In genomic region chr4:165112258-165113156, GRCh38 we compare ENCODE assay signal across 8 cellular contexts. TPM values are rescaled to one million over a fixed set of nuclear protein-coding genes. Genes with fewer than 3 reads are reported as not detected.
A peak's percentile ranks its signal among the peaks of the same experiment; 100 is the strongest.
DNase-seq lines count a peak whose midpoint lies in the region; ATAC-seq, FAIRE-seq and TF ChIP-seq lines count a peak whose summit lies in the region.

TSS of gene TMEM192 (minus strand) at chr4:165112860. CDS start at chr4:165112773, 87 bp downstream.

- peak; percentile 72 to 97 (median 94) for DNase-seq in C1 segment of cervical spinal cord (lab: John Stamatoyannopoulos, UW)
- peak; percentile 86 to 95 for DNase-seq in NCI-H526 (lab: John Stamatoyannopoulos, UW)
- DNase-seq in activated CD4-positive, alpha-beta T cell treated with anti-CD3 and anti-CD28 coated beads, Interleukin-2, amount 50 U/mL, for 4 hours = peak; percentile 89
- DNase-seq in dermis blood vessel endothelial cell = peak; percentile 96
- peak; percentile 85 for DNase-seq in HepG2 (ENCODE audit: low spot score)
- DNase-seq in stimulated activated CD4-positive, alpha-beta T cell treated with anti-CD3 and anti-CD28 coated beads, Interleukin-4, amount 100 ng/mL, for 1 hour = peak; percentile 91

- BruUV-seq in HepG2 (replicated peaks; lab: Mats Ljungman, UMichigan) = no TSS peak

- peak; percentile 80 to 92 for TF ChIP-seq POLR2A in HepG2 (IDR thresholded peaks at IDR 0.05; ENCODE audit: insufficient read depth in 1 of 2, low read depth in 2 of 2, low read length in 2 of 2)

- TF ChIP-seq EP300 in HepG2 (IDR thresholded peaks at IDR 0.05; ENCODE audit: low read depth in 2 of 2, low read length in 2 of 2) = peak in 1 of 2 experiments; percentile 16; a peak in 1 of 4 replicates
- no peak for TF ChIP-seq EP300 in HepG2 (CRISPR knock-in tag; IDR thresholded peaks at IDR 0.05; ENCODE audit: borderline replicate concordance)

- peak; percentile 50 for FAIRE-seq in HepG2 (lab: Jason Lieb, UNC)

- H3K9me3 ChIP-seq in HepG2 (ENCODE audit: low read length) = no peaks in the 10 kb centered on the region

- no peaks in the 10 kb centered on the region for H3K27me3 ChIP-seq in HepG2 (ENCODE audit: control insufficient read depth in 1 of 2, insufficient read depth in 2 of 2, low read length in 2 of 2)

- peak; percentile 99 for ATAC-seq in GM19324 (IDR thresholded peaks at IDR 0.05; ENCODE audit: low FRiP score, unreplicated experiment)
- peak; percentile 90 for ATAC-seq in HG03469 (IDR thresholded peaks at IDR 0.05; ENCODE audit: unreplicated experiment)
- peak; percentile 96 for ATAC-seq in HepG2

- no peaks in the 10 kb centered on the region for H3K36me3 ChIP-seq in HepG2 (replicated peaks in 1 of 2; ENCODE audit: control insufficient read depth in 1 of 2, insufficient read depth in 2 of 2, low read length in 2 of 2)

- H3K27ac ChIP-seq in HepG2 (ENCODE audit: extremely low read length, insufficient read depth, low read length) = peak within 1 kb of the TSS; percentile 92

- peak within 1 kb of the TSS; percentile 91 for H3K4me2 ChIP-seq in HepG2 (ENCODE audit: low read depth, low read length)

- peaks cover 16% of the 10 kb centered on the region for H3K4me1 ChIP-seq in HepG2 (ENCODE audit: insufficient read depth, low read length)

- TF ChIP-seq CTCF in HepG2 (CRISPR knock-in tag; IDR thresholded peaks at IDR 0.05) = peak; percentile 27; the same call in 1 of the 2 replicates

- 0% methylated on average over 7 of the region's 73 CpGs for WGBS in HepG2 (ENCODE audit: low lambda C conversion rate)

- intact Hi-C loops in HepG2 (cut with micrococcal nuclease; ENCODE audit: unreplicated experiment) = loop anchor here (5.0 kb wide), 2 partner anchors 95 to 215 kb away; partner anchors contain the start of genes KLHL2 and MSMO1

- POLR2A ChIA-PET in HepG2 (lab: Yijun Ruan, JAX) = interaction anchor here (0.5 to 1.9 kb wide), 15 partner anchors 8 to 391 kb away, joined by 3 to 13 read pairs (median 4); partner anchors contain the start of genes CPE and MSMO1

- no peaks in the 10 kb centered on the region for H4K20me1 ChIP-seq in HepG2 (ENCODE audit: insufficient read depth, low read length)

- H3K9ac ChIP-seq in HepG2 (ENCODE audit: insufficient read depth, low read depth, low read length) = peak within 1 kb of the TSS; percentile 85

- H3K79me2 ChIP-seq in HepG2 (ENCODE audit: insufficient read depth, low read length) = peaks cover 11% of the 10 kb centered on the region

- peak within 1 kb of the TSS; percentile 78 to 96 (median 91) for H3K4me3 ChIP-seq in HepG2 (replicated peaks in 1 of 3; ENCODE audit: insufficient read depth in 1 of 3, low read depth in 2 of 3, low read length in 3 of 3)

- in situ Hi-C loops in HepG2 (cut with HindIII; ENCODE audit: extremely low pct_ligation_motif_present, low pct_unique_long_range_greater_than_20kb) = no loop called here

- peak within 1 kb of the TSS; percentile 95 for H2AFZ ChIP-seq in HepG2 (ENCODE audit: low read length)

- CTCF ChIA-PET in HepG2 (lab: Yijun Ruan, JAX; ENCODE audit: low intra/inter-chr PET ratio, low total read pairs) = interaction anchor here (1.4 kb wide), 1 partner anchor 231 kb away, joined by 3 read pairs; no protein-coding TSS in a partner anchor

- peak; percentile 43; the same call in 1 of the 2 replicates for TF ChIP-seq RAD21 in HepG2 (CRISPR knock-in tag; IDR thresholded peaks at IDR 0.05)

TF ChIP-seq in HepG2, 621 proteins besides CTCF, POLR2A, EP300 and RAD21 (continues in another document):
- TF ChIP-seq ZNF234 (CRISPR knock-in tag; conservative IDR thresholded peaks at IDR 0.05) (peak; percentile 47; the same call in 1 of the 2 replicates), ZNF773 (CRISPR knock-in tag; IDR thresholded peaks at IDR 0.05; ENCODE audit: borderline replicate concordance) (0 out of 2 replicates have a peak, but pooled peaks have one; percentile 54), SIN3B (IDR thresholded peaks at IDR 0.05; ENCODE audit: low read length) (no peak), ZNF292 (CRISPR knock-in tag; IDR thresholded peaks at IDR 0.05; ENCODE audit: borderline replicate concordance, low read depth) (no peak), XRCC5 (optimal IDR thresholded peaks at IDR 0.05; ENCODE audit: low read length) (peak; percentile 17), MXD3 (CRISPR knock-in tag; IDR thresholded peaks at IDR 0.05) (peak; percentile 89), ARNT (IDR thresholded peaks at IDR 0.05) (no peak), IKZF4 (CRISPR knock-in tag; IDR thresholded peaks at IDR 0.05; ENCODE audit: borderline replicate concordance, low read depth, not compliant biosample characterization) (peak; percentile 66), THAP8 (CRISPR knock-in tag; IDR thresholded peaks at IDR 0.05; ENCODE audit: borderline replicate concordance) (peak; percentile 82; the same call in 1 of the 2 replicates), ELF1 (CRISPR knock-in tag; IDR thresholded peaks at IDR 0.05) (peak; percentile 81), CBFB (CRISPR knock-in tag; IDR thresholded peaks at IDR 0.05) (no peak), ZBTB46 (CRISPR knock-in tag; IDR thresholded peaks at IDR 0.05; ENCODE audit: borderline replicate concordance) (no peak), BRCA1 (CRISPR knock-in tag; IDR thresholded peaks at IDR 0.05) (peak; percentile 28; the same call in 1 of the 2 replicates), MED13 (CRISPR knock-in tag; IDR thresholded peaks at IDR 0.05) (0 out of 2 replicates have a peak, but pooled peaks have one; percentile 67), JARID2 (CRISPR knock-in tag; IDR thresholded peaks at IDR 0.05; ENCODE audit: insufficient replicate concordance) (no peak), ZNF503 (CRISPR knock-in tag; IDR thresholded peaks at IDR 0.05) (peak; percentile 67)

RNA-seq across cellular contexts. Expression of gene TMEM192, which starts in this region (rescaled TPM):
- total RNA-seq in dermis blood vessel endothelial cell (12.9 and 20.0 TPM in 2 replicates), HepG2 (2016; rRNA removed; fragmentation: Illumina TruSeq; extraction: Trizol) (14.1 and 19.9 TPM in 2 replicates)
- total RNA-seq in HepG2 (2016; cell fraction: cytosol; rRNA removed; fragmentation: Illumina TruSeq; extraction: Trizol; ENCODE audit: low read depth) = 6.0 and 7.4 TPM in 2 replicates
- total RNA-seq in HepG2 (2016; cell fraction: insoluble cytoplasmic fraction; rRNA removed; fragmentation: Illumina TruSeq; extraction: Trizol) = 18.2 and 20.9 TPM in 2 replicates
- total RNA-seq in HepG2 (2016; cell fraction: membrane; rRNA removed; fragmentation: Illumina TruSeq; extraction: Trizol) = 14.5 and 17.1 TPM in 2 replicates
- 8.5 and 12.5 TPM in 2 replicates for total RNA-seq in HepG2 (2016; cell fraction: nucleus; rRNA removed; fragmentation: Illumina TruSeq; extraction: Trizol)
- polyA plus RNA-seq in HepG2 (2011; rRNA removed) = 19.3 and 19.8 TPM in 2 replicates
- polyA plus RNA-seq in HepG2 (2011; cell fraction: cytosol; rRNA removed) = 11.0 and 18.1 TPM in 2 replicates
- polyA plus RNA-seq in HepG2 (2011; cell fraction: nucleus; rRNA removed) = 3.7 and 4.0 TPM in 2 replicates
- polyA plus RNA-seq in HepG2 (2012) = 11.1 and 12.9 TPM in 2 replicates
- polyA plus RNA-seq in HepG2 (2016; cell fraction: cytosol; fragmentation: Illumina TruSeq; extraction: Trizol; ENCODE audit: low read depth) = 5.8 and 7.3 TPM in 2 replicates
- polyA plus RNA-seq in HepG2 (2016; cell fraction: insoluble cytoplasmic fraction; fragmentation: Illumina TruSeq; extraction: Trizol; ENCODE audit: low read depth) = 12.4 and 13.3 TPM in 2 replicates
- 11.3 and 13.2 TPM in 2 replicates for polyA plus RNA-seq in HepG2 (2016; cell fraction: membrane; fragmentation: Illumina TruSeq; extraction: Trizol; ENCODE audit: low read depth)
- 11.9 and 12.4 TPM in 2 replicates for polyA plus RNA-seq in HepG2 (2016; cell fraction: nucleus; fragmentation: Illumina TruSeq; extraction: Trizol; ENCODE audit: insufficient read depth, low read depth)
- 11.5 and 16.2 TPM in 2 replicates for polyA minus RNA-seq in HepG2 (2011; rRNA and poly(A)+ RNA removed; ENCODE audit: low replicate concordance)
- 7.2 and 15.2 TPM in 2 replicates for polyA minus RNA-seq in HepG2 (2011; cell fraction: cytosol; rRNA and poly(A)+ RNA removed)
- polyA minus RNA-seq in HepG2 (2011; cell fraction: nucleus; rRNA and poly(A)+ RNA removed) = 4.1 and 6.2 TPM in 2 replicates

Comparison
In these comparisons a context has a peak if more than half of its experiments do, and no peak if none do; other contexts are left out.
1. Peak in every context shown above with its lines: DNase-seq, ATAC-seq, H3K4me3 ChIP-seq and H3K27ac ChIP-seq.